ENCODE assay signal across 8 cellular contexts in the genomic region with DNA sequence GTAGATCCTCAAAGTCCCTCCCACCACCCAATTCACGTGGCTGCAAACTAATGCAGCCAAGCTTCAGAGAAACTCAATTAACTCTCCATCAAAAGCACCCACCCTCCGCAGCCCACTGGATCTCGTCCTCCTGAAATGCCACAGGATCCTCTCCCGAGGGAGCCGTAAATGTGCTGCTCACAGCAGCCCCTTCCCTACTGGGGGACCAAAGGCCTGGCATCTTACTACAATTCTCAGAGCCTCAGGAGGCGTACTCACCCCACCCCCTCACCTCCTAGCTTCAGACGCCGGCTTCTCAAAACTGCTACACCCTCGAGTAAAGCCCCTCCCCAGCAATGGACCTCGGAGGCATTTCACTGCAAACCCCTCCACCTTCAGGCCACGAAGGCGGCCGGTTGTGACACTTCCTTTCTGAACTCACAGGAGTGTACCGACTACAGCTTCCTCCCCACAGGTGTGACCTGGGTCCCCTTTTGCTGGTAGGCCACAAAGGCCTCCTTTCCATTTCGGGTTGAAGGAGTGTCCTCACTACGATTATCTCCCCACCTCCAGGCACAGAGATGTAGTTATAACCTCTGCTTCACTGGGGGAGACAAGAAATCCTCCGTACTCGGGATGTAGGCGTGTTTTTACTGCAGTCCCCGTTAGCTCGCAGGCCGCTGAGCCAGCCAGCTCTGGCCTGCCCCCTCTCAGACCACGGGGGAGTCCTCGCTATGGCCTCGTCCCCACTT. TPM values are rescaled to one million over a fixed set of nuclear protein-coding genes. Genes with fewer than 3 reads are reported as not detected.
DNase-seq lines count a peak whose midpoint lies in the region; ATAC-seq and TF ChIP-seq lines count a peak whose summit lies in the region.

No MANE protein-coding gene starts in this region.

- no peak for TF ChIP-seq CTCF in GM13977 (IDR thresholded peaks at IDR 0.05; ENCODE audit: extremely low read depth, insufficient read depth, missing control alignments)
- TF ChIP-seq CTCF in cardiac fibroblast (IDR thresholded peaks at IDR 0.05; ENCODE audit: low read depth, low read length), result no peak

- in situ Hi-C loops in GM13977 (cut with MboI; ENCODE audit: low pct_unique_long_range_greater_than_20kb, low sequenced_read_pairs, unreplicated experiment), result no loop called here

- H3K4me3 ChIP-seq in cardiac fibroblast (replicated peaks in 1 of 2; ENCODE audit: low read depth in 2 of 2, low read length in 2 of 2), result peak overlapping the region; percentile 90 to 98

- peak; percentile 36 for ATAC-seq in HG02571 (IDR thresholded peaks at IDR 0.05; ENCODE audit: unreplicated experiment)
- peak; percentile 54 for ATAC-seq in left lobe of liver

- DNase-seq in GM13977 (ENCODE audit: low spot score) (peak; percentile 57), NCI-H128 (lab: John Stamatoyannopoulos, UW; ENCODE audit: unreplicated experiment) (peak; percentile 33), cardiac fibroblast (ENCODE audit: low read depth in 2 of 2) (peak; percentile 27 to 28), left lobe of liver (ENCODE audit: low spot score) (peak; percentile 60), NCI-H1048 (lab: John Stamatoyannopoulos, UW) (no peak)
- DNase-seq in activated CD4-positive, CD25-positive, alpha-beta regulatory T cell treated with anti-CD3 and anti-CD28 coated beads, Interleukin-2, amount 50 U/mL, for 16 hours (ENCODE audit: low read depth, low spot score), result peak; percentile 31
- peak; percentile 37 to 53 for DNase-seq in stimulated activated CD4-positive, alpha-beta T cell treated with anti-CD3 and anti-CD28 coated beads, Interleukin-4, amount 100 ng/mL, for 4 hours

RNA-seq across cellular contexts. Expression of a gene that starts 0.7 kb away (rescaled TPM):
- total RNA-seq in left lobe of liver, result 42.3 TPM

RNA-seq across cellular contexts. Expression of a gene that starts 0.7 kb away (rescaled TPM):
- 19.3 TPM for total RNA-seq in left lobe of liver

RNA-seq across cellular contexts. Expression of a gene that starts 35.2 kb away (rescaled TPM):
- 60.9 TPM for total RNA-seq in left lobe of liver

RNA-seq across cellular contexts. Expression of a gene that starts 35.2 kb away (rescaled TPM):
- 103 TPM for total RNA-seq in left lobe of liver

RNA-seq across cellular contexts. Expression of a gene that starts 48.3 kb away (rescaled TPM):
- total RNA-seq in left lobe of liver, result 4.7 TPM
